13 cellular contexts compared by ENCODE assay signal in the genomic region with DNA sequence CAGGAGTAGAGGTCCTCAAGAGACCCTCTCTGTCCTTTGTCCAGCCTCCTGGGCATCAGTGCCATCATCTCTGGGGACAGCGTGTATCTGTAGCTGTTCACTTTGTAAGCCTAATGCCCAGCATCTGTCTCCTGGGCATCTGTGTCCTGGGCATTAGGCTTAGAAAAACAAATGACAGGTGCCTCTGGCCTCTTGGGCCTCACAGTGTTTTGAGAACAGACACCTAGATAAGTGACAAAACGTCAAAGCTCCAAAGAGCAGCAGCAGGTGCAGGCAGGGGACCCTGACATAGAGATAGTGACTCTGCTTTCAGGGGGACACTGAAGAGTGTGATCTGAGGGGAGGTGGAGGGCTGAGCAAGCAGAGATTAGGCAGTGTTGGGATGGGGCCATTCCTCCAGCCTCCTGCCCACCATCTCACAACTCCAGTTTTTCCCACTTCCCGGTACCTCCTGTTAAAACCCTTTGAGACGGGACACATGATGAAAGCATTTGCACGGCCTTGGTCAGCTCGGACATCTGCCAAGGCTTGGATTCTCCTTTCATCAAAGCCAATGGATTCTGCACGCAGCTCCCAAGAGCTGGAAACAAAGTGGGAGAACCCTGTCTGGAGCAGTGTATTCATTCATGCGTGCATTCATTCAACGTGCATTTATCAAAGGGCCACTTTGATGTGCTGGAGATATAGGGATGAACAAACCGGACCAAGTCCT.
A peak's percentile ranks its signal among the peaks of the same experiment; 100 is the strongest.
DNase-seq lines count a peak whose midpoint lies in the region; ATAC-seq and TF ChIP-seq lines count a peak whose summit lies in the region.
"Had no signal": no experiment of that assay in that cellular context is flagged by ENCODE, and none has a peak within 500 bp of the region (broad histone marks: within the 10 kb centered on the region; RNA-seq: fewer than 3 reads in every experiment).

No MANE protein-coding gene starts in this region.

- H3K36me3 Mint-ChIP-seq in activated naive CD4-positive, alpha-beta T cell treated with anti-CD3 and anti-CD28 coated beads, Interleukin-2, amount 10 ng/mL, durations not matched to agents 7 days and 5 days = no peaks in the 10 kb centered on the region

- no peak overlapping the region for H2AFZ ChIP-seq in MM.1S (ENCODE audit: low read length)

- TF ChIP-seq CTCF in RWPE1 (conservative IDR thresholded peaks at IDR 0.05; ENCODE audit: low read depth) (no peak), fibroblast of mammary gland (conservative IDR thresholded peaks at IDR 0.05; ENCODE audit: control insufficient read depth, insufficient read depth, low read depth, low read length) (no peak), MM.1S (IDR thresholded peaks at IDR 0.05; ENCODE audit: low read length) (no peak)

- no peak overlapping the region for H3K4me2 ChIP-seq in MM.1S (ENCODE audit: low read depth, low read length)

- no peaks in the 10 kb centered on the region for H3K79me2 ChIP-seq in MM.1S (ENCODE audit: low read length)

- no peaks in the 10 kb centered on the region for H3F3A ChIP-seq in MM.1S (ENCODE audit: insufficient read depth, low read length)

- no peaks in the 10 kb centered on the region for H3K9me3 ChIP-seq in subcutaneous abdominal adipose tissue (ENCODE audit: control insufficient read depth in 5 of 5, low read length in 5 of 5)
- no peaks in the 10 kb centered on the region for H3K9me3 ChIP-seq in MM.1S (replicated peaks; ENCODE audit: insufficient read depth, low read length)

- H3K4me1 Mint-ChIP-seq in activated naive CD4-positive, alpha-beta T cell treated with anti-CD3 and anti-CD28 coated beads, Interleukin-2, amount 10 ng/mL, durations not matched to agents 7 days and 5 days = peaks cover 33% of the 10 kb centered on the region

- peak overlapping the region; percentile 81 for H3K27ac ChIP-seq in RWPE1
- H3K27ac ChIP-seq in subcutaneous abdominal adipose tissue (ENCODE audit: low read depth, low read length) = peak overlapping the region; percentile 65
- no peak overlapping the region for H3K27ac ChIP-seq in MM.1S (ENCODE audit: low read length)
- H3K27ac ChIP-seq: SK-N-MC had no signal

- H4K20me1 ChIP-seq in MM.1S (ENCODE audit: insufficient read depth, low read length) = no peaks in the 10 kb centered on the region

- no peak overlapping the region for H3K4me3 ChIP-seq in fibroblast of mammary gland (ENCODE audit: control insufficient read depth, low read depth, low read length)
- H3K4me3 ChIP-seq in subcutaneous abdominal adipose tissue (ENCODE audit: low read depth in 1 of 5, low read length in 5 of 5) = no peak overlapping the region
- H3K4me3 ChIP-seq in MM.1S (ENCODE audit: low read length) = no peak overlapping the region
- H3K4me3 ChIP-seq: SK-N-MC had no signal

- peaks cover 27% of the 10 kb centered on the region for H3K27me3 Mint-ChIP-seq in activated naive CD4-positive, alpha-beta T cell treated with anti-CD3 and anti-CD28 coated beads, Interleukin-2, amount 10 ng/mL, durations not matched to agents 7 days and 5 days

- POLR2A ChIA-PET in RWPE1 (lab: Yijun Ruan, JAX; ENCODE audit: low non-redundant PET) = no interaction called here

- H3K9me3 Mint-ChIP-seq in activated naive CD4-positive, alpha-beta T cell treated with anti-CD3 and anti-CD28 coated beads, Interleukin-2, amount 10 ng/mL, durations not matched to agents 7 days and 5 days = no peaks in the 10 kb centered on the region
- H3K9me3 Mint-ChIP-seq: effector memory CD8-positive, alpha-beta T cell had no signal

- DNase-seq in activated naive CD4-positive, alpha-beta T cell treated with anti-CD3 and anti-CD28 coated beads, Interleukin-2, amount 10 ng/mL, durations not matched to agents 7 days and 5 days = no peak
- DNase-seq in activated naive CD4-positive, alpha-beta T cell treated with anti-CD3 and anti-CD28 coated beads, Interleukin-2, amount 50 U/mL, for 16 hours = no peak
- DNase-seq in RWPE1 (ENCODE audit: low spot score) (no peak), fibroblast of mammary gland (ENCODE audit: low read depth) (peak; percentile 53), MM.1S (no peak)
- no peak for DNase-seq in activated CD4-positive, CD25-positive, alpha-beta regulatory T cell treated with anti-CD3 and anti-CD28 coated beads, Interleukin-2, amount 50 U/mL, for 72 hours
- DNase-seq: activated T-cell treated with anti-CD3 and anti-CD28 coated beads, Interleukin-2, amount 50 U/mL, for 1 hour; DMS79; effector memory CD8-positive, alpha-beta T cell; NCI-H2029 had no signal

- H3K4me3 Mint-ChIP-seq in activated naive CD4-positive, alpha-beta T cell treated with anti-CD3 and anti-CD28 coated beads, Interleukin-2, amount 10 ng/mL, durations not matched to agents 7 days and 5 days = no peak overlapping the region
- H3K4me3 Mint-ChIP-seq: effector memory CD8-positive, alpha-beta T cell had no signal

- H3K27me3 ChIP-seq in subcutaneous abdominal adipose tissue (ENCODE audit: control insufficient read depth in 5 of 5, insufficient read depth in 4 of 5, low read length in 5 of 5) (no peaks in the 10 kb centered on the region), MM.1S (replicated peaks; ENCODE audit: insufficient read depth, low read length) (no peaks in the 10 kb centered on the region)

- no peaks in the 10 kb centered on the region for H3K9me2 ChIP-seq in MM.1S (replicated peaks; ENCODE audit: insufficient read depth, low read length)

- H3K36me3 ChIP-seq in subcutaneous abdominal adipose tissue (ENCODE audit: control insufficient read depth in 5 of 5, insufficient read depth in 5 of 5, low read length in 5 of 5) (no peaks in the 10 kb centered on the region), MM.1S (replicated peaks; ENCODE audit: insufficient read depth, low read length) (no peaks in the 10 kb centered on the region)

- peak overlapping the region; percentile 83 for H3K27ac Mint-ChIP-seq in activated naive CD4-positive, alpha-beta T cell treated with anti-CD3 and anti-CD28 coated beads, Interleukin-2, amount 10 ng/mL, durations not matched to agents 7 days and 5 days

- peaks cover 2 to 58% (median 36%) of the 10 kb centered on the region in 5 donors for H3K4me1 ChIP-seq in subcutaneous abdominal adipose tissue (ENCODE audit: control insufficient read depth in 5 of 5, insufficient read depth in 5 of 5, low read length in 5 of 5)
- H3K4me1 ChIP-seq in MM.1S (ENCODE audit: low read length) = no peaks in the 10 kb centered on the region

- no peak for ATAC-seq in GM18498 (IDR thresholded peaks at IDR 0.05; ENCODE audit: unreplicated experiment)

- H3K9ac ChIP-seq in subcutaneous abdominal adipose tissue (ENCODE audit: low read length in 5 of 5) (no peak overlapping the region), MM.1S (ENCODE audit: low read length) (no peak overlapping the region)

- CTCF ChIA-PET in activated naive CD4-positive, alpha-beta T cell treated with anti-CD3 and anti-CD28 coated beads, Interleukin-2, amount 10 ng/mL, durations not matched to agents 7 days and 5 days (lab: Charles Lee) = interaction anchor here (1.0 to 1.2 kb wide), 3 partner anchors 16 to 91 kb away, joined by 3 read pairs; no protein-coding TSS in a partner anchor
- CTCF ChIA-PET in RWPE1 (lab: Yijun Ruan, JAX) = interaction anchor here (0.5 kb wide), 1 partner anchor 62 kb away, joined by 6 read pairs; no protein-coding TSS in a partner anchor
